In genomic region chr1:13224480-13225060, GRCh38 we compare ENCODE assay signal across 1 cellular context.
TF ChIP-seq lines count a peak whose summit lies in the region.

No MANE protein-coding gene starts in this region.

TF ChIP-seq in SK-N-SH, 30 proteins besides CTCF, POLR2A, EP300 and RAD21:
- TF ChIP-seq IRF3 (IDR thresholded peaks at IDR 0.05; ENCODE audit: low read depth, low read length) = no peak
- TF ChIP-seq TAF1 (IDR thresholded peaks at IDR 0.05; ENCODE audit: borderline replicate concordance, low read depth, low read length) = no peak
- no peak for TF ChIP-seq RXRA (IDR thresholded peaks at IDR 0.05; ENCODE audit: borderline replicate concordance, low read depth)
- TF ChIP-seq NFIC (IDR thresholded peaks at IDR 0.05; ENCODE audit: borderline replicate concordance) = no peak
- no peak for TF ChIP-seq YY1 (IDR thresholded peaks at IDR 0.05; ENCODE audit: low read depth)
- TF ChIP-seq GATA2 (CRISPR knock-in tag; IDR thresholded peaks at IDR 0.05) = no peak
- no peak for TF ChIP-seq REST (IDR thresholded peaks at IDR 0.05; ENCODE audit: low read depth, low read length)
- no peak for TF ChIP-seq TEAD4 (IDR thresholded peaks at IDR 0.05; ENCODE audit: borderline replicate concordance, insufficient read depth)
- TF ChIP-seq FOSL2 (IDR thresholded peaks at IDR 0.05; ENCODE audit: borderline replicate concordance, low read depth) = no peak
- no peak for TF ChIP-seq FOXJ3 (CRISPR knock-in tag; IDR thresholded peaks at IDR 0.05)
- no peak for TF ChIP-seq RFX5 (IDR thresholded peaks at IDR 0.05; ENCODE audit: low read length)
- no peak for TF ChIP-seq FOXM1 (IDR thresholded peaks at IDR 0.05; ENCODE audit: low read depth)
- no peak for TF ChIP-seq NRF1 (IDR thresholded peaks at IDR 0.05; ENCODE audit: low read depth, low read length)
- TF ChIP-seq JUND (IDR thresholded peaks at IDR 0.05) = no peak
- no peak for TF ChIP-seq GABPA (IDR thresholded peaks at IDR 0.05; ENCODE audit: low read depth)
- TF ChIP-seq ELF1 (IDR thresholded peaks at IDR 0.05) = no peak
- TF ChIP-seq MAX (IDR thresholded peaks at IDR 0.05; ENCODE audit: low read depth) = no peak
